In the genomic region with DNA sequence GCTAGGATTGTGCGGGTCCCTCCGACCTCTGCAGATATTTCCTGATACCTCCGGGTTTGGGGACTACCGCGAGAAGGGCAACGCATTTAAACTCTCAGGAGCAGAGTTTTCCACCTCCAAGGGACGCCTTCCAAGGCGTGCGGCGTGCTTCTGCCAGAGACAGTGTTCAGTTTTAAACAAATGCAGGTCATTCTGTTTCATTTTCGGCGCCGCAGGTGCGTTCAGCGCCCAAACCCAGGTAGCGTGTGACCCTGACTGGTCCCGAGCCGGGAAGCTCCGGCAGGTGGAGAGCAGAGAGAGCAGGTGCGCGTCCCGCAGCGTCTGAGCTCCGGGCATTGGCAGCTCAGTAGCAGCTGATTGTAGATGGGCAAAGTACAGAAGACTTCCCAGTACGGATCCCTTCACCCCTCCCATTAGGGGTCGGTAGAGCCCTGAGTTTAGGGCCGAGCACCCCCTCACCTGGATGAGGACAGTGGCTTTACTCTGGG, we compare ENCODE assay signal across 1 cellular context.
TF ChIP-seq lines count a peak whose summit lies in the region.

No MANE protein-coding gene starts in this region.

TF ChIP-seq in HepG2, 621 proteins besides CTCF, POLR2A, EP300 and RAD21 (continues in another document):
- TF ChIP-seq MTERF4 (CRISPR knock-in tag; IDR thresholded peaks at IDR 0.05), result no peak
- no peak for TF ChIP-seq ZNF431 (CRISPR knock-in tag; IDR thresholded peaks at IDR 0.05; ENCODE audit: borderline replicate concordance, low read depth)
- TF ChIP-seq NFYB (CRISPR knock-in tag; IDR thresholded peaks at IDR 0.05), result no peak
- TF ChIP-seq SSRP1 (CRISPR knock-in tag; IDR thresholded peaks at IDR 0.05), result no peak
- TF ChIP-seq HNRNPLL (IDR thresholded peaks at IDR 0.05; ENCODE audit: low read depth, low read length, poor library complexity, severe bottlenecking), result peak; percentile 8
- no peak for TF ChIP-seq ZNF530 (CRISPR knock-in tag; IDR thresholded peaks at IDR 0.05; ENCODE audit: low read depth)
- TF ChIP-seq, protein P1, sequence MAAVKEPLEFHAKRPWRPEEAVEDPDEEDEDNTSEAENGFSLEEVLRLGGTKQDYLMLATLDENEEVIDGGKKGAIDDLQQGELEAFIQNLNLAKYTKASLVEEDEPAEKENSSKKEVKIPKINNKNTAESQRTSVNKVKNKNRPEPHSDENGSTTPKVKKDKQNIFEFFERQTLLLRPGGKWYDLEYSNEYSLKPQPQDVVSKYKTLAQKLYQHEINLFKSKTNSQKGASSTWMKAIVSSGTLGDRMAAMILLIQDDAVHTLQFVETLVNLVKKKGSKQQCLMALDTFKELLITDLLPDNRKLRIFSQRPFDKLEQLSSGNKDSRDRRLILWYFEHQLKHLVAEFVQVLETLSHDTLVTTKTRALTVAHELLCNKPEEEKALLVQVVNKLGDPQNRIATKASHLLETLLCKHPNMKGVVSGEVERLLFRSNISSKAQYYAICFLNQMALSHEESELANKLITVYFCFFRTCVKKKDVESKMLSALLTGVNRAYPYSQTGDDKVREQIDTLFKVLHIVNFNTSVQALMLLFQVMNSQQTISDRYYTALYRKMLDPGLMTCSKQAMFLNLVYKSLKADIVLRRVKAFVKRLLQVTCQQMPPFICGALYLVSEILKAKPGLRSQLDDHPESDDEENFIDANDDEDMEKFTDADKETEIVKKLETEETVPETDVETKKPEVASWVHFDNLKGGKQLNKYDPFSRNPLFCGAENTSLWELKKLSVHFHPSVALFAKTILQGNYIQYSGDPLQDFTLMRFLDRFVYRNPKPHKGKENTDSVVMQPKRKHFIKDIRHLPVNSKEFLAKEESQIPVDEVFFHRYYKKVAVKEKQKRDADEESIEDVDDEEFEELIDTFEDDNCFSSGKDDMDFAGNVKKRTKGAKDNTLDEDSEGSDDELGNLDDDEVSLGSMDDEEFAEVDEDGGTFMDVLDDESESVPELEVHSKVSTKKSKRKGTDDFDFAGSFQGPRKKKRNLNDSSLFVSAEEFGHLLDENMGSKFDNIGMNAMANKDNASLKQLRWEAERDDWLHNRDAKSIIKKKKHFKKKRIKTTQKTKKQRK (IDR thresholded peaks at IDR 0.05; ENCODE audit: low read length), result no peak
- TF ChIP-seq SP4 (CRISPR knock-in tag; IDR thresholded peaks at IDR 0.05), result no peak
- no peak for TF ChIP-seq RERE (CRISPR knock-in tag; IDR thresholded peaks at IDR 0.05; ENCODE audit: low read depth)
- peak; percentile 41 for TF ChIP-seq ZEB1 (IDR thresholded peaks at IDR 0.05; ENCODE audit: insufficient replicate concordance, low read depth)
- TF ChIP-seq, protein P2, sequence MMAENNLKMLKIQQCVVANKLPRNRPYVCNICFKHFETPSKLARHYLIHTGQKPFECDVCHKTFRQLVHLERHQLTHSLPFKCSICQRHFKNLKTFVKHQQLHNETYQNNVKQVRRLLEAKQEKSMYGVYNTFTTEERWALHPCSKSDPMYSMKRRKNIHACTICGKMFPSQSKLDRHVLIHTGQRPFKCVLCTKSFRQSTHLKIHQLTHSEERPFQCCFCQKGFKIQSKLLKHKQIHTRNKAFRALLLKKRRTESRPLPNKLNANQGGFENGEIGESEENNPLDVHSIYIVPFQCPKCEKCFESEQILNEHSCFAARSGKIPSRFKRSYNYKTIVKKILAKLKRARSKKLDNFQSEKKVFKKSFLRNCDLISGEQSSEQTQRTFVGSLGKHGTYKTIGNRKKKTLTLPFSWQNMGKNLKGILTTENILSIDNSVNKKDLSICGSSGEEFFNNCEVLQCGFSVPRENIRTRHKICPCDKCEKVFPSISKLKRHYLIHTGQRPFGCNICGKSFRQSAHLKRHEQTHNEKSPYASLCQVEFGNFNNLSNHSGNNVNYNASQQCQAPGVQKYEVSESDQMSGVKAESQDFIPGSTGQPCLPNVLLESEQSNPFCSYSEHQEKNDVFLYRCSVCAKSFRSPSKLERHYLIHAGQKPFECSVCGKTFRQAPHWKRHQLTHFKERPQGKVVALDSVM (CRISPR knock-in tag; IDR thresholded peaks at IDR 0.05), result no peak
- no peak for TF ChIP-seq ZNF143 (CRISPR knock-in tag; IDR thresholded peaks at IDR 0.05)
- no peak for TF ChIP-seq JUNB (CRISPR knock-in tag; IDR thresholded peaks at IDR 0.05; ENCODE audit: borderline replicate concordance)
- no peak for TF ChIP-seq ZNF510 (CRISPR knock-in tag; IDR thresholded peaks at IDR 0.05; ENCODE audit: low read depth)
- no peak for TF ChIP-seq DR1 (CRISPR knock-in tag; IDR thresholded peaks at IDR 0.05)
- TF ChIP-seq ZNF800 (CRISPR knock-in tag; IDR thresholded peaks at IDR 0.05), result 0 out of 2 replicates have a peak, but pooled peaks have one; percentile 78
- no peak for TF ChIP-seq SMARCC2 (IDR thresholded peaks at IDR 0.05)
- TF ChIP-seq EHMT2 (IDR thresholded peaks at IDR 0.05; ENCODE audit: borderline replicate concordance, low read depth, low read length), result no peak
- no peak for TF ChIP-seq DBP (CRISPR knock-in tag; IDR thresholded peaks at IDR 0.05; ENCODE audit: not compliant biosample characterization)
- no peak for TF ChIP-seq THAP9 (CRISPR knock-in tag; IDR thresholded peaks at IDR 0.05; ENCODE audit: borderline replicate concordance)
- TF ChIP-seq, protein P3, sequence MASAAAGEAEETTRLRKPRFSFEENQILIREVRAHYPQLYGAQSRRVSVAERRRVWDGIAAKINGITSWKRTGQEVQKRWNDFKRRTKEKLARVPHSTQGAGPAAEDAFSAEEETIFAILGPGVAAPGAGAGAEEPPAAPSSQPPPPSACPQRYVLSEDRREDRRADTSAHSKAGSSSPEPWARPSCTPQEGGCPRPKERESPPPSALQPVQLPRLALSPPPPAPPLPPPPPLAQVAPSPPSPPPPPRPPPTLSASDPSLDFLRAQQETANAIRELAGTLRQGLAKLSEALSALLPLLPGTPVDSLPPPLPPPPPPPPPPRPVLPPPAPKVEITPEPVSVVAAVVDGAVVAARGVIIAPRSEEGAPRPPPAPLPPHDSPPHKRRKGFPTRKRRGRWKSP (CRISPR knock-in tag; IDR thresholded peaks at IDR 0.05), result peak; percentile 13; the same call in 1 of the 2 replicates
- TF ChIP-seq ZNF235 (CRISPR knock-in tag; IDR thresholded peaks at IDR 0.05; ENCODE audit: borderline replicate concordance), result no peak
- TF ChIP-seq ZSCAN25 (CRISPR knock-in tag; IDR thresholded peaks at IDR 0.05), result 0 out of 2 replicates have a peak, but pooled peaks have one; percentile 2
- 0 out of 2 replicates have a peak, but pooled peaks have one; percentile 30 for TF ChIP-seq ZNF891 (CRISPR knock-in tag; IDR thresholded peaks at IDR 0.05)
